8 cellular contexts compared by ENCODE assay signal in the genomic region with DNA sequence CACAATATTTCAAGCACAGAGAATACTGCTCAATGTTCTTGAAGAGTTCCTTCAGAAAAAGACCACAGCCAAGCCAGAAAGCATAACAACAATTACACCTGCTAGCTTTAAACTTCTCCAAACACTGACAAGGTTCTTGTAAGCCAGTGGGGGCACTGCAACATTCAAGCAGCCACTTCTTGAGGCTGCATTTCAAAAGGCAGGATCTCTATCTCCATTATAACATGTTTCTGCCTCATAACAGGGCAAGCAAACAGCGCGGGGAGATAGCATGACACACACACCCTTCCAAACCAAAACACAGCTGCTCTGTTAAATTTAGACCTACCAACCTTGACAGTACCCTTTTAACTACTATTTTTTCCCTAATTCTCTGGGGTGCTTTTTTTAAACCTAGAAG. TPM values are rescaled to one million over a fixed set of nuclear protein-coding genes. Genes with fewer than 3 reads are reported as not detected.
A peak's percentile ranks its signal among the peaks of the same experiment; 100 is the strongest.
DNase-seq lines count a peak whose midpoint lies in the region; ATAC-seq and TF ChIP-seq lines count a peak whose summit lies in the region.

No MANE protein-coding gene starts in this region.

- H3K4me3 Mint-ChIP-seq in activated T-cell treated with anti-CD3 and anti-CD28 coated beads, Interleukin-2, amount 50 U/mL, for 72 hours = no peak overlapping the region

- H2BK120ac ChIP-seq in IMR-90 (ENCODE audit: low read depth, low read length) = no peak overlapping the region

- POLR2A ChIA-PET in IMR-90 (lab: Charles Lee; ENCODE audit: unreplicated experiment) = interaction anchor here (0.6 kb wide), 1 partner anchor 166 kb away, joined by 3 read pairs; no protein-coding TSS in a partner anchor

- dilution Hi-C loops in IMR-90 (cut with HindIII; ENCODE audit: low sequenced_read_pairs, unreplicated experiment) = no loop called here

- peaks cover 43 to 59% of the 10 kb centered on the region in 2 experiments for H3K79me1 ChIP-seq in IMR-90 (ENCODE audit: low read depth in 1 of 2, low read length in 2 of 2)

- CTCF ChIA-PET in IMR-90 (lab: Yijun Ruan, JAX) = interaction anchor here (0.6 to 0.8 kb wide), 2 partner anchors 12 to 155 kb away, joined by 3 to 6 read pairs; no protein-coding TSS in a partner anchor

- H3K23ac ChIP-seq in IMR-90 (ENCODE audit: low read depth, low read length) = 0 out of 2 replicates have a peak overlapping the region, but pooled peaks have one; percentile 68

- no peak overlapping the region for H4K91ac ChIP-seq in IMR-90 (ENCODE audit: insufficient read depth, low read depth, low read length)

- no peaks in the 10 kb centered on the region for H3K9me2 ChIP-seq in neural cell (ENCODE audit: insufficient read depth, low read length)

- H3K14ac ChIP-seq in IMR-90 (replicated peaks; ENCODE audit: low read depth, low read length) = 0 out of 2 replicates have a peak overlapping the region, but pooled peaks have one; percentile 70

- no peak for TF ChIP-seq POLR2A in IMR-90 (IDR thresholded peaks at IDR 0.05; ENCODE audit: low read depth, low read length)

- no peak overlapping the region for H2BK20ac ChIP-seq in IMR-90 (ENCODE audit: low read depth, low read length)

- intact Hi-C loops in IMR-90 (cut with micrococcal nuclease) = loop anchor here (10.0 kb wide), 1 partner anchor 384 kb away; no protein-coding TSS in a partner anchor

- no peak overlapping the region for H2AK9ac ChIP-seq in IMR-90 (replicated peaks; ENCODE audit: low read depth, low read length, poor library complexity)

- H3K4me3 ChIP-seq in IMR-90 (ENCODE audit: insufficient read depth, low read depth, low read length) (no peak overlapping the region), neural cell (ENCODE audit: low read length) (no peak overlapping the region)

- in situ Hi-C loops in G401 (cut with HindIII; ENCODE audit: low sequenced_read_pairs) (no loop called here), IMR-90 (cut with MboI; ENCODE audit: low sequenced_read_pairs) (no loop called here)

- H3K4ac ChIP-seq in IMR-90 (ENCODE audit: low read depth, low read length) = peak overlapping the region; percentile 1; the same call in 1 of the 2 replicates

- H4K8ac ChIP-seq in IMR-90 (ENCODE audit: low read depth in 2 of 2, low read length in 2 of 2) = no peak overlapping the region

- H3K27ac Mint-ChIP-seq in activated T-cell treated with anti-CD3 and anti-CD28 coated beads, Interleukin-2, amount 50 U/mL, for 72 hours = no peak overlapping the region

- peaks cover 6% of the 10 kb centered on the region; the same call in 1 of the 2 replicates for H3K9me1 ChIP-seq in IMR-90 (ENCODE audit: insufficient read depth, low read length)

- no peaks in the 10 kb centered on the region for H3K27me3 ChIP-seq in IMR-90 (ENCODE audit: control insufficient read depth, insufficient read depth, low read length)
- H3K27me3 ChIP-seq in neural cell (ENCODE audit: insufficient read depth, low read depth, low read length) = no peaks in the 10 kb centered on the region

- DNase-seq in G401 (ENCODE audit: low spot score) = peak; percentile 30
- DNase-seq in IMR-90 = peak; percentile 68
- DNase-seq in amniotic epithelial cell (ENCODE audit: low read depth) = peak; percentile 47
- no peak for DNase-seq in activated T-cell treated with anti-CD3 and anti-CD28 coated beads, Interleukin-2, amount 50 U/mL, for 72 hours
- no peak for DNase-seq in activated CD4-positive, alpha-beta T cell treated with anti-CD3 and anti-CD28 coated beads, Interleukin-2, amount 50 U/mL, for 4 hours

- H2AFZ ChIP-seq in IMR-90 (replicated peaks; ENCODE audit: low read length, poor library complexity) = no peak overlapping the region
- peak overlapping the region; percentile 4 for H2AFZ ChIP-seq in neural cell (ENCODE audit: low read depth, low read length)

- peaks cover 4% of the 10 kb centered on the region for H3F3A ChIP-seq in neural cell (ENCODE audit: insufficient read depth, low read length, poor library complexity, severe bottlenecking)

- TF ChIP-seq RAD21 in IMR-90 (IDR thresholded peaks at IDR 0.05; ENCODE audit: low read length) (peak; percentile 25; the same call in 1 of the 2 replicates), neural cell (conservative IDR thresholded peaks at IDR 0.05) (peak; percentile 69)

- no peak overlapping the region for H2BK15ac ChIP-seq in IMR-90 (ENCODE audit: low read depth, low read length)

- TF ChIP-seq CTCF in IMR-90 (conservative IDR thresholded peaks at IDR 0.05; ENCODE audit: low read depth, low read length) (0 out of 2 replicates have a peak, but pooled peaks have one; percentile 23), neural cell (IDR thresholded peaks at IDR 0.05; ENCODE audit: poor library complexity, severe bottlenecking) (peak; percentile 75)

- H3K9me3 Mint-ChIP-seq in activated T-cell treated with anti-CD3 and anti-CD28 coated beads, Interleukin-2, amount 50 U/mL, for 72 hours = no peaks in the 10 kb centered on the region

- no TSS peak for BruUV-seq in IMR-90 (replicated peaks; lab: Mats Ljungman, UMichigan)

- H3K27me3 Mint-ChIP-seq in activated T-cell treated with anti-CD3 and anti-CD28 coated beads, Interleukin-2, amount 50 U/mL, for 72 hours (ENCODE audit: low read depth) = no peaks in the 10 kb centered on the region

- H3K9me3 ChIP-seq in IMR-90 (ENCODE audit: control insufficient read depth, insufficient read depth, low read length) = no peaks in the 10 kb centered on the region
- H3K9me3 ChIP-seq in neural cell (ENCODE audit: low read length) = no peaks in the 10 kb centered on the region

- H2AK5ac ChIP-seq in IMR-90 (ENCODE audit: low read depth, low read length) = no peak overlapping the region

- H3K4me2 ChIP-seq in IMR-90 (ENCODE audit: low read depth, low read length) = peak overlapping the region; percentile 36
- no peak overlapping the region for H3K4me2 ChIP-seq in neural cell (ENCODE audit: low read length)

- H3K36me3 ChIP-seq in IMR-90 (ENCODE audit: control insufficient read depth, insufficient read depth, low read length) (no peaks in the 10 kb centered on the region), neural cell (ENCODE audit: insufficient read depth, low read length) (no peaks in the 10 kb centered on the region)

- H3K36me3 Mint-ChIP-seq in activated T-cell treated with anti-CD3 and anti-CD28 coated beads, Interleukin-2, amount 50 U/mL, for 72 hours (ENCODE audit: insufficient read depth in 2 of 2) = peaks cover 0 to 4% of the 10 kb centered on the region in 2 donors

- no peak for TF ChIP-seq EP300 in neural cell (conservative IDR thresholded peaks at IDR 0.05; ENCODE audit: poor library complexity, severe bottlenecking)

- peaks cover 7% of the 10 kb centered on the region for H4K20me1 ChIP-seq in IMR-90 (ENCODE audit: insufficient read depth, low read length)
- H4K20me1 ChIP-seq in neural cell (ENCODE audit: insufficient read depth) = no peaks in the 10 kb centered on the region

- no peak overlapping the region for H3K56ac ChIP-seq in IMR-90 (ENCODE audit: extremely low read depth, insufficient read depth, low read length)

- WGBS in IMR-90 (ENCODE audit: extremely low coverage in 2 of 2, insufficient read length in 1 of 2), 2 experiments = no CpG with 5 or more reads among the region's 2 CpGs

- peaks cover 16% of the 10 kb centered on the region for H3K4me1 ChIP-seq in IMR-90 (ENCODE audit: control insufficient read depth, insufficient read depth, low read length)

- ATAC-seq in IMR-90 (ENCODE audit: low read depth) (no peak; the same call in 1 of the 2 replicates), GM19395 (IDR thresholded peaks at IDR 0.05; ENCODE audit: unreplicated experiment) (no peak), HG02973 (IDR thresholded peaks at IDR 0.05; ENCODE audit: unreplicated experiment) (no peak)
- no peak for ATAC-seq in activated T-cell treated with anti-CD3 and anti-CD28 coated beads, Interleukin-2, amount 50 U/mL, for 72 hours (replicated peaks in 1 of 2)

- H4K5ac ChIP-seq in IMR-90 (ENCODE audit: low read depth, low read length) = no peak overlapping the region; the same call in 1 of the 2 replicates

- H3K27ac ChIP-seq in IMR-90 (ENCODE audit: insufficient read depth, low read length) = no peak overlapping the region
- H3K27ac ChIP-seq in neural cell (ENCODE audit: low read length) = no peak overlapping the region

- H3K9ac ChIP-seq in IMR-90 (ENCODE audit: low read depth, low read length) (no peak overlapping the region), neural cell (ENCODE audit: low read length) (no peak overlapping the region)

- H3K4me1 Mint-ChIP-seq in activated T-cell treated with anti-CD3 and anti-CD28 coated beads, Interleukin-2, amount 50 U/mL, for 72 hours (ENCODE audit: low read depth) = peaks cover 20% of the 10 kb centered on the region

- H2BK5ac ChIP-seq in IMR-90 (ENCODE audit: low read depth, low read length, poor library complexity, severe bottlenecking) = no peak overlapping the region

- H3K79me2 ChIP-seq in neural cell (replicated peaks; ENCODE audit: insufficient read depth, low read length) = peaks cover 32% of the 10 kb centered on the region

- no peak overlapping the region for H3K18ac ChIP-seq in IMR-90 (ENCODE audit: low read depth, low read length)

TF ChIP-seq in IMR-90, 13 proteins besides CTCF, POLR2A, EP300 and RAD21 (continues in another document):
- TF ChIP-seq RFX5 (IDR thresholded peaks at IDR 0.05; ENCODE audit: low read depth, low read length) (no peak), NFE2L2 (IDR thresholded peaks at IDR 0.05; ENCODE audit: low read depth, low read length) (no peak)

TF ChIP-seq in neural cell, 6 proteins besides CTCF, POLR2A, EP300 and RAD21 (continues in another document):
- TF ChIP-seq TAF1 (IDR thresholded peaks at IDR 0.05; ENCODE audit: low read depth) (no peak), POLR2AphosphoS5 (IDR thresholded peaks at IDR 0.05) (peak; percentile 55)

RNA-seq across cellular contexts. Expression of a gene that starts 30.8 kb away (rescaled TPM):
- total RNA-seq in G401 (2014; rRNA removed; shearing (Covaris generic)) = 155 and 220 TPM in 2 replicates
- 122 and 141 TPM in 2 replicates for total RNA-seq in IMR-90 (2012; rRNA removed)
- 46.2 and 56.9 TPM in 2 replicates for polyA plus RNA-seq in IMR-90 (2012; rRNA removed)
- 13.3 and 25.8 TPM in 2 replicates for polyA plus RNA-seq in IMR-90 (2012; cell fraction: cytosol; rRNA removed)
- polyA plus RNA-seq in IMR-90 (2012; cell fraction: nucleus; rRNA removed; ENCODE audit: low replicate concordance) = 3.3 and 21.3 TPM in 2 replicates
- polyA plus RNA-seq in neural cell = 87.4 and 89.9 TPM in 2 replicates
- 98.6 and 116 TPM in 2 replicates for polyA minus RNA-seq in neural cell
- total RNA-seq in activated T-cell treated with anti-CD3 and anti-CD28 coated beads, Interleukin-2, amount 50 U/mL, for 72 hours = 10 to 100 TPM; 59.3 to 75.5 TPM

Comparison
In these comparisons a context has a peak if more than half of its experiments do, and no peak if none do; other contexts are left out.
1. DNase-seq: peak in G401 (single experiment), IMR-90 (single experiment) and amniotic epithelial cell (single experiment); none in activated T-cell treated with anti-CD3 and anti-CD28 coated beads, Interleukin-2, amount 50 U/mL, for 72 hours (0 of 2) and activated CD4-positive, alpha-beta T cell treated with anti-CD3 and anti-CD28 coated beads, Interleukin-2, amount 50 U/mL, for 4 hours (0 of 2).